10 cellular contexts compared by ENCODE assay signal in genomic region chr13:99237981-99238662, GRCh38. TPM values are rescaled to one million over a fixed set of nuclear protein-coding genes. Genes with fewer than 3 reads are reported as not detected.
A peak's percentile ranks its signal among the peaks of the same experiment; 100 is the strongest.
DNase-seq lines count a peak whose midpoint lies in the region; ATAC-seq, FAIRE-seq and TF ChIP-seq lines count a peak whose summit lies in the region.
"Had no signal": no experiment of that assay in that cellular context is flagged by ENCODE, and none has a peak within 500 bp of the region (broad histone marks: within the 10 kb centered on the region; RNA-seq: fewer than 3 reads in every experiment).

No MANE protein-coding gene starts in this region.

- POLR2A ChIA-PET in GM12878 (lab: Charles Lee), result interaction anchor here (0.5 to 0.9 kb wide), 3 partner anchors 23 to 726 kb away, joined by 3 to 6 read pairs (median 3); no protein-coding TSS in a partner anchor

- peak; percentile 64 for ATAC-seq in GM19035 (IDR thresholded peaks at IDR 0.05; ENCODE audit: unreplicated experiment)
- peak; percentile 65 for ATAC-seq in HG03175 (IDR thresholded peaks at IDR 0.05; ENCODE audit: unreplicated experiment)
- ATAC-seq in GM12878, result peak; percentile 85
- no peak for ATAC-seq in GM19397 (IDR thresholded peaks at IDR 0.05; ENCODE audit: unreplicated experiment)

- no peak overlapping the region for H2BK5ac ChIP-seq in neuronal stem cell (ENCODE audit: low read length)

- RAD21 ChIA-PET in GM12878 (lab: Charles Lee; ENCODE audit: unreplicated experiment), result interaction anchor here (1.4 to 1.9 kb wide), 3 partner anchors 18 to 34 kb away, joined by 5 to 6 read pairs (median 6); no protein-coding TSS in a partner anchor

- TF ChIP-seq EP300 in GM12878 (IDR thresholded peaks at IDR 0.05; ENCODE audit: borderline replicate concordance in 1 of 2, control insufficient read depth in 1 of 2, low read depth in 2 of 2, low read length in 2 of 2), result no peak

- H2BK12ac ChIP-seq in neuronal stem cell (ENCODE audit: low read length), result no peak overlapping the region

- H3K18ac ChIP-seq in neuronal stem cell (ENCODE audit: low read length), result no peak overlapping the region

- no peak overlapping the region for H3K14ac ChIP-seq in neuronal stem cell (ENCODE audit: low read length)

- H4K91ac ChIP-seq in neuronal stem cell (ENCODE audit: low read depth, low read length, poor library complexity), result no peak overlapping the region

- DNase-seq in GM12878 (ENCODE audit: low read depth, low spot score) (no peak), SW480 (ENCODE audit: low spot score) (no peak), neuronal stem cell (ENCODE audit: low spot score) (no peak), frontal cortex (ENCODE audit: low spot score in 2 of 2) (no peak)

- no peak overlapping the region for H4K8ac ChIP-seq in neuronal stem cell (ENCODE audit: low read depth, low read length)

- H3K9ac ChIP-seq in BLaER1, result peak overlapping the region; percentile 63
- H3K9ac ChIP-seq in GM12878 (ENCODE audit: control insufficient read depth, insufficient read depth, low read length), result peak overlapping the region; percentile 5
- H3K9ac ChIP-seq in neuronal stem cell (ENCODE audit: low read depth, low read length, poor library complexity), result no peak overlapping the region

- H3K27me3 ChIP-seq in BLaER1 (no peaks in the 10 kb centered on the region), GM12878 (replicated peaks in 1 of 2; ENCODE audit: control insufficient read depth in 2 of 2, insufficient read depth in 2 of 2, low read length in 1 of 2) (no peaks in the 10 kb centered on the region), neuronal stem cell (ENCODE audit: control insufficient read depth in 3 of 3, insufficient read depth in 3 of 3, low read depth in 1 of 3, low read length in 3 of 3) (no peaks in the 10 kb centered on the region)

- peaks cover 5% of the 10 kb centered on the region for H3K79me1 ChIP-seq in neuronal stem cell (ENCODE audit: low read depth, low read length)

- H3K79me2 ChIP-seq in GM12878 (ENCODE audit: control insufficient read depth, insufficient read depth, low read length), result no peaks in the 10 kb centered on the region; the same call in 1 of the 2 replicates

- peak; percentile 83 for FAIRE-seq in GM12878 (lab: Jason Lieb, UNC)
- FAIRE-seq in frontal cortex (lab: Jason Lieb, UNC), result no peak

- SMC1A ChIA-PET in GM12878 (lab: Charles Lee; ENCODE audit: uncharacterized antibody, unreplicated experiment), result interaction anchor here (0.6 to 2.2 kb wide), 11 partner anchors 8 to 626 kb away, joined by 3 to 8 read pairs (median 3); partner anchors contain the start of gene GPR18

- in situ Hi-C loops in GM12878 (cut with MboI), result no loop called here

- intact Hi-C loops in GM12878 (cut with micrococcal nuclease; ENCODE audit: unreplicated experiment), result no loop called here

- H3K4ac ChIP-seq in neuronal stem cell (ENCODE audit: low read length), result no peak overlapping the region

- no peak overlapping the region for H2AK5ac ChIP-seq in neuronal stem cell (ENCODE audit: low read depth, low read length)

- H4K20me1 ChIP-seq in BLaER1 (no peaks in the 10 kb centered on the region), GM12878 (ENCODE audit: control insufficient read depth, insufficient read depth) (no peaks in the 10 kb centered on the region)

- H2AFZ ChIP-seq in GM12878 (ENCODE audit: control insufficient read depth, low read depth, low read length) (no peak overlapping the region), neuronal stem cell (ENCODE audit: low read length) (no peak overlapping the region)

- H3K36me3 ChIP-seq in BLaER1 (peaks cover 46% of the 10 kb centered on the region), GM12878 (ENCODE audit: control insufficient read depth in 2 of 2, insufficient read depth in 2 of 2, low read length in 1 of 2) (peaks cover 0 to 3% of the 10 kb centered on the region in 2 experiments; a peak in 1 of 4 replicates), neuronal stem cell (replicated peaks in 1 of 2; ENCODE audit: control insufficient read depth in 2 of 2, insufficient read depth in 2 of 2, low read length in 2 of 2) (peaks cover 14 to 31% of the 10 kb centered on the region in 2 donors)

- H3K4me1 ChIP-seq in BLaER1 (peaks cover 45% of the 10 kb centered on the region), GM12878 (ENCODE audit: control insufficient read depth, insufficient read depth, low read length) (peaks cover 7% of the 10 kb centered on the region), neuronal stem cell (ENCODE audit: control insufficient read depth in 2 of 2, insufficient read depth in 1 of 2, low read depth in 1 of 2, low read length in 2 of 2) (no peaks in the 10 kb centered on the region)

- no peak overlapping the region for H2BK120ac ChIP-seq in neuronal stem cell (ENCODE audit: low read depth, low read length)

- no peak for TF ChIP-seq POLR2A in GM12878 (IDR thresholded peaks at IDR 0.05; ENCODE audit: low read depth, low read length)

- H2BK15ac ChIP-seq in neuronal stem cell (ENCODE audit: low read length), result no peak overlapping the region

- peak overlapping the region; percentile 29; the same call in 1 of the 2 replicates for H3K4me3 ChIP-seq in BLaER1
- H3K4me3 ChIP-seq in GM12878, result peak overlapping the region; percentile 41; the same call in 1 of the 2 replicates
- no peak overlapping the region for H3K4me3 ChIP-seq in neuronal stem cell (ENCODE audit: low read length in 2 of 2)

- no peak overlapping the region for H3K23ac ChIP-seq in neuronal stem cell (ENCODE audit: low read depth, low read length, poor library complexity)

- TF ChIP-seq RAD21 in GM12878 (IDR thresholded peaks at IDR 0.05; ENCODE audit: insufficient read depth, low read depth, low read length), result no peak; the same call in 1 of the 2 replicates

- no peak for TF ChIP-seq CTCF in GM12878 (IDR thresholded peaks at IDR 0.05 in 2 of 3, conservative IDR thresholded peaks at IDR 0.05 in 1 of 3; ENCODE audit: control insufficient read depth in 2 of 3, extremely low read depth in 1 of 3, insufficient read depth in 1 of 3, low read depth in 3 of 3, low read length in 3 of 3)

- H3K4me2 ChIP-seq in BLaER1 (peak overlapping the region; percentile 76), GM12878 (ENCODE audit: control insufficient read depth, insufficient read depth) (peak overlapping the region; percentile 23), neuronal stem cell (ENCODE audit: insufficient read depth, low read length, poor library complexity, severe bottlenecking) (no peak overlapping the region)

- CTCF ChIA-PET in GM12878 (lab: Yijun Ruan, JAX), result interaction anchor here (0.5 to 1.4 kb wide), 10 partner anchors 9 to 645 kb away, joined by 3 to 5 read pairs (median 3); partner anchors contain the start of genes GPR18 and UBAC2

- H3K9me3 ChIP-seq in BLaER1 (peaks cover 7% of the 10 kb centered on the region), GM12878 (replicated peaks; ENCODE audit: control insufficient read depth, insufficient read depth, low read length) (no peaks in the 10 kb centered on the region; the same call in 2 of the 3 replicates), neuronal stem cell (replicated peaks in 1 of 2; ENCODE audit: control insufficient read depth in 2 of 2, insufficient read depth in 1 of 2, low read depth in 1 of 2, low read length in 2 of 2) (peaks cover 3 to 4% of the 10 kb centered on the region in 2 donors)

- BruUV-seq in GM12878 (replicated peaks; lab: Mats Ljungman, UMichigan), result no TSS peak

- H3K27ac ChIP-seq in BLaER1 (peak overlapping the region; percentile 73), GM12878 (ENCODE audit: control insufficient read depth, insufficient read depth) (peak overlapping the region; percentile 49), neuronal stem cell (replicated peaks; ENCODE audit: low read length) (no peak overlapping the region)
- H3K27ac ChIP-seq: HL-60 had no signal

- WGBS in GM12878 (ENCODE audit: insufficient coverage, insufficient replicate concordance, low lambda C conversion rate, missing lambda C conversion rate), result under 1% methylated on average over 8 of the region's 8 CpGs
- no CpG with 5 or more reads among the region's 8 CpGs for WGBS in neuronal stem cell (ENCODE audit: extremely low coverage in 2 of 2, insufficient read length in 2 of 2, insufficient replicate concordance in 1 of 2), 2 donors

RNA-seq across cellular contexts. Expression of gene GPR18, which starts 20.1 kb away (rescaled TPM):
- 1.7 and 2.5 TPM in 2 replicates for total RNA-seq in GM12878 (2013; cell fraction: nucleolus; rRNA removed)
- total RNA-seq in GM12878 (2014; rRNA removed), result 4.9 and 5.1 TPM in 2 replicates
- total RNA-seq in GM12878 (2014; rRNA removed; fragmentation: Illumina TruSeq; extraction: Trizol), result 5.3 and 6.2 TPM in 2 replicates
- 3.9 and 4.8 TPM in 2 replicates for total RNA-seq in GM12878 (2021)
- 2.3 TPM for polyA plus RNA-seq in GM12878 (2011; ENCODE audit: low read depth)
- 12.9 and 20.6 TPM in 2 replicates for polyA plus RNA-seq in GM12878 (2011; rRNA removed)
- 8.3 and 9.1 TPM in 2 replicates for polyA plus RNA-seq in GM12878 (2011; cell fraction: cytosol; rRNA removed)
- polyA plus RNA-seq in GM12878 (2011; cell fraction: nucleus; rRNA removed), result 8.1 and 9.8 TPM in 2 replicates
- polyA plus RNA-seq in GM12878 (2012), result 1.4 and 2.2 TPM in 2 replicates
- polyA plus RNA-seq in GM12878 (2014; fragmentation: Illumina TruSeq; extraction: Trizol), result 8.4 and 12.7 TPM in 2 replicates
- 1 to 10 TPM; 3.9 to 8.4 TPM for polyA plus RNA-seq in GM12878 (2014; fragmentation: Nextera tagmentation; extraction: Ambion mirVana)
- polyA plus RNA-seq in GM12878 (2014; rRNA removed), result 3.3 and 4.4 TPM in 2 replicates
- 1 to 10 TPM; 4.3 to 5.5 TPM for polyA plus RNA-seq in GM12878 (2016; fragmentation: Nextera tagmentation; extraction: Ambion mirVana)
- 18.5 and 26.6 TPM in 2 replicates for polyA minus RNA-seq in GM12878 (2011; rRNA and poly(A)+ RNA removed)
- 5.2 and 5.4 TPM in 2 replicates for polyA minus RNA-seq in GM12878 (2011; cell fraction: cytosol; rRNA and poly(A)+ RNA removed)
- polyA minus RNA-seq in GM12878 (2011; cell fraction: nucleus; rRNA and poly(A)+ RNA removed), result 7.4 and 9.3 TPM in 2 replicates
- not detected for polyA plus RNA-seq in neuronal stem cell (2013, experiment 1 of 2)
- polyA plus RNA-seq in neuronal stem cell (2013, experiment 2 of 2), result not detected
- not detected for total RNA-seq in frontal cortex
- total RNA-seq: renal cortical epithelial cell had no signal

RNA-seq across cellular contexts. Expression of gene UBAC2, which starts 37.5 kb away (rescaled TPM):
- total RNA-seq in GM12878 (2013; cell fraction: nucleolus; rRNA removed), result 31.8 and 34.8 TPM in 2 replicates
- 15.2 and 16.9 TPM in 2 replicates for total RNA-seq in GM12878 (2014; rRNA removed)
- 12.1 and 13.4 TPM in 2 replicates for total RNA-seq in GM12878 (2014; rRNA removed; fragmentation: Illumina TruSeq; extraction: Trizol)
- 18.7 and 20.0 TPM in 2 replicates for total RNA-seq in GM12878 (2021)
- 11.5 TPM for polyA plus RNA-seq in GM12878 (2011; ENCODE audit: low read depth)
- 54.6 and 60.2 TPM in 2 replicates for polyA plus RNA-seq in GM12878 (2011; rRNA removed)
- 37.5 and 44.5 TPM in 2 replicates for polyA plus RNA-seq in GM12878 (2011; cell fraction: cytosol; rRNA removed)
- 25.7 and 30.0 TPM in 2 replicates for polyA plus RNA-seq in GM12878 (2011; cell fraction: nucleus; rRNA removed)
- polyA plus RNA-seq in GM12878 (2012), result 15.2 and 21.6 TPM in 2 replicates
- polyA plus RNA-seq in GM12878 (2014; fragmentation: Illumina TruSeq; extraction: Trizol), result 18.0 and 22.3 TPM in 2 replicates
- 1 to 10 TPM; 3.0 to 4.1 TPM for polyA plus RNA-seq in GM12878 (2014; fragmentation: Nextera tagmentation; extraction: Ambion mirVana)
- polyA plus RNA-seq in GM12878 (2014; rRNA removed), result 14.5 and 17.0 TPM in 2 replicates
- 10 to 100 TPM; 32.5 to 35.1 TPM for polyA plus RNA-seq in GM12878 (2016; fragmentation: Nextera tagmentation; extraction: Ambion mirVana)
- polyA minus RNA-seq in GM12878 (2011; rRNA and poly(A)+ RNA removed), result 31.2 and 33.4 TPM in 2 replicates
- polyA minus RNA-seq in GM12878 (2011; cell fraction: cytosol; rRNA and poly(A)+ RNA removed), result 10.8 and 11.0 TPM in 2 replicates
- 17.5 and 28.3 TPM in 2 replicates for polyA minus RNA-seq in GM12878 (2011; cell fraction: nucleus; rRNA and poly(A)+ RNA removed)
- 70.1 TPM for polyA plus RNA-seq in neuronal stem cell (2013, experiment 1 of 2)
- polyA plus RNA-seq in neuronal stem cell (2013, experiment 2 of 2), result 68.4 TPM
- total RNA-seq in frontal cortex, result 42.4 TPM

Comparison
In these comparisons a context has a peak if more than half of its experiments do, and no peak if none do; other contexts are left out.
1. H3K4me3 ChIP-seq: peak in BLaER1 (single experiment) and GM12878 (single experiment); none in neuronal stem cell (0 of 2).